In the genomic region with DNA sequence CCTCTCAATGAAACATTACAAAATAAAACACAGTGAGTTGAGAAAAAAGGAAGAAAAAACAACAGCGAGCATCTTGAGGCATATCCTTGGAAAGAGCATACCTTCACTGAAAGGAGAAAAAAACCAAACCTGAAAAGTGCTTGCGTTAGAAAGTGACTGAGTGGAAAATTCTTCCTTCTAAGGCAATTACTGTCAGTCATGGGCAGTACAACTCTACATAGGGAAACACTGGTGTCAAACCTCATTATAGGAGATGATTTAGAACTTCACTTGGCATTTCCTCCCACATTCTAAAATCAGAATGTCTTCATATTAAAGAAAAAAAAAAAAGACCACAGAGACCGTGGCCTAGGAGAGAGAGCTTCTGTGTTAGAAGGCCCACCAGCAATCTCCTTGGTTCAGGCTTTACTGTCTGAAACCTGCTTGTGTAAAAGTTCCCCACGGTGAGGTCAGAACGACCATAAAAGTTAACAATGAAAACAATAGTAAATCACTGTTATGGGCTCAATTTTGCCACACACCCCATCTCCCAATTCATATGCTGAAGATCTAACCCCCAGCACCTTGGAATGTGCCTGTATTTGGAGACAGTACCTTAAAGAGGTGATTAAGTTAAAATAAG, we compare ENCODE assay signal across 10 cellular contexts.
"Had no signal": no experiment of that assay in that cellular context is flagged by ENCODE, and none has a peak within 500 bp of the region (broad histone marks: within the 10 kb centered on the region; RNA-seq: fewer than 3 reads in every experiment).

No MANE protein-coding gene starts in this region.

- H3K4me1 ChIP-seq: HAP-1 had no signal

- FAIRE-seq: HepG2 had no signal

- H3K36me3 ChIP-seq: HAP-1 had no signal

- H2AFZ ChIP-seq: GM23248 had no signal

- H3K4me1 Mint-ChIP-seq: IgD-negative memory B cell had no signal

- H3K9me3 ChIP-seq: HAP-1 had no signal

- ATAC-seq: HCT116, HepG2 had no signal

- H3K9ac ChIP-seq: GM23248 had no signal

- H3K4me3 ChIP-seq: GM23248, HAP-1 had no signal

- H3K27ac ChIP-seq: GM23248, HL-60 had no signal

- H3K36me3 Mint-ChIP-seq: IgD-negative memory B cell had no signal

- H3K27ac Mint-ChIP-seq: HFFc6, IgD-negative memory B cell had no signal

- H3K4me3 Mint-ChIP-seq: HFFc6, IgD-negative memory B cell had no signal

- DNase-seq: GM23248, GOT3, H7, HFFc6, KBM-7 had no signal
